ENCODE assay signal across 8 cellular contexts in genomic region chr3:114362815-114363214, GRCh38.
A peak's percentile ranks its signal among the peaks of the same experiment; 100 is the strongest.
DNase-seq lines count a peak whose midpoint lies in the region; ATAC-seq and TF ChIP-seq lines count a peak whose summit lies in the region.

No MANE protein-coding gene starts in this region.

- DNase-seq in NCI-H748 (lab: John Stamatoyannopoulos, UW; ENCODE audit: unreplicated experiment) (peak; percentile 24), NCI-H748 treated with DMSO at 0.1 percent for 48 hours (lab: John Stamatoyannopoulos, UW) (no peak), HuH-7 (ENCODE audit: low spot score) (peak; percentile 39), amniotic stem cell (lab: John Stamatoyannopoulos, UW) (peak; percentile 22), kidney epithelial cell (ENCODE audit: low read depth) (no peak), iPS-NIHi7 (ENCODE audit: extremely low spot score) (no peak)

- ATAC-seq in HG03095 (IDR thresholded peaks at IDR 0.05; ENCODE audit: unreplicated experiment) (no peak), GM19467 (IDR thresholded peaks at IDR 0.05; ENCODE audit: unreplicated experiment) (no peak)

- peak; percentile 27 for TF ChIP-seq CTCF in kidney epithelial cell (IDR thresholded peaks at IDR 0.05; ENCODE audit: insufficient read depth, low read length, poor library complexity, severe bottlenecking)

- no peaks in the 10 kb centered on the region for H3K27me3 ChIP-seq in kidney epithelial cell (ENCODE audit: control insufficient read depth, insufficient read depth, low read length)

- no peak overlapping the region for H3K4me3 ChIP-seq in kidney epithelial cell (ENCODE audit: low read depth, low read length)

- H3K36me3 ChIP-seq in kidney epithelial cell (ENCODE audit: control insufficient read depth, insufficient read depth, low read length), result no peaks in the 10 kb centered on the region

Comparison
In these comparisons a context has a peak if more than half of its experiments do, and no peak if none do; other contexts are left out.
1. DNase-seq: peak in NCI-H748 (single experiment), HuH-7 (single experiment) and amniotic stem cell (single experiment); none in NCI-H748 treated with DMSO at 0.1 percent for 48 hours (single experiment), kidney epithelial cell (single experiment) and iPS-NIHi7 (single experiment).